In genomic region chr13:98436379-98436909, GRCh38 we compare ENCODE assay signal across 19 cellular contexts.
DNase-seq lines count a peak whose midpoint lies in the region; ATAC-seq and TF ChIP-seq lines count a peak whose summit lies in the region.
"Had no signal": no experiment of that assay in that cellular context is flagged by ENCODE, and none has a peak within 500 bp of the region (broad histone marks: within the 10 kb centered on the region; RNA-seq: fewer than 3 reads in every experiment).

No MANE protein-coding gene starts in this region.

- no peak overlapping the region for H3K18ac ChIP-seq in IMR-90 (ENCODE audit: low read depth, low read length)

- DNase-seq in G401 (ENCODE audit: low spot score) = peak; percentile 84
- DNase-seq in IMR-90 = no peak
- DNase-seq in cerebellum (ENCODE audit: low spot score) = peak; percentile 75
- peak; percentile 13 for DNase-seq in osteoblast (ENCODE audit: insufficient read length, low spot score, missing footprints)
- no peak for DNase-seq in A673 (ENCODE audit: low spot score)
- DNase-seq in germinal center (ENCODE audit: low spot score) = no peak
- DNase-seq: 8988T; Calu3; CD4-positive, alpha-beta memory T cell; COR-L47; DMS53; DND-41; GDM1; H7; HCEC 1CT had no signal

- H2AFZ ChIP-seq in IMR-90 (replicated peaks; ENCODE audit: low read length, poor library complexity) (no peak overlapping the region), osteoblast (ENCODE audit: low read length) (no peak overlapping the region)

- H2AK9ac ChIP-seq in IMR-90 (replicated peaks; ENCODE audit: low read depth, low read length, poor library complexity) = peak overlapping the region; percentile 29

- H4K8ac ChIP-seq in IMR-90 (ENCODE audit: low read depth in 2 of 2, low read length in 2 of 2) = no peak overlapping the region

- H2BK20ac ChIP-seq in IMR-90 (ENCODE audit: low read depth, low read length) = no peak overlapping the region

- H2BK120ac ChIP-seq in IMR-90 (ENCODE audit: low read depth, low read length) = no peak overlapping the region

- peaks cover 5% of the 10 kb centered on the region for H3K9me1 ChIP-seq in IMR-90 (ENCODE audit: insufficient read depth, low read length)

- H3K4me3 ChIP-seq in IMR-90 (ENCODE audit: insufficient read depth, low read depth, low read length) = no peak overlapping the region
- H3K4me3 ChIP-seq in osteoblast (ENCODE audit: insufficient read depth, low read length) = no peak overlapping the region
- H3K4me3 ChIP-seq in A673 (ENCODE audit: low read depth, low read length, poor library complexity, severe bottlenecking) = no peak overlapping the region
- H3K4me3 ChIP-seq: A549, GM12878 had no signal

- in situ Hi-C loops in G401 (cut with HindIII; ENCODE audit: low sequenced_read_pairs) (loop anchor here (25.0 kb wide), 1 partner anchor 226 kb away; no protein-coding TSS in a partner anchor), IMR-90 (cut with MboI; ENCODE audit: low sequenced_read_pairs) (loop anchor here (25.0 kb wide), 1 partner anchor 601 kb away; no protein-coding TSS in a partner anchor)

- H2BK15ac ChIP-seq in IMR-90 (ENCODE audit: low read depth, low read length) = no peak overlapping the region

- no peak for TF ChIP-seq CTCF in IMR-90 (conservative IDR thresholded peaks at IDR 0.05; ENCODE audit: low read depth, low read length)
- TF ChIP-seq CTCF in osteoblast (IDR thresholded peaks at IDR 0.05; ENCODE audit: extremely low read depth, low read depth, low read length) = no peak
- TF ChIP-seq CTCF in A673 (conservative IDR thresholded peaks at IDR 0.05; ENCODE audit: low read depth, low read length) = no peak

- WGBS in IMR-90 (ENCODE audit: extremely low coverage in 2 of 2, insufficient read length in 1 of 2), 2 experiments = 90% methylated on average over 6 of the region's 11 CpGs; no CpG with 5 or more reads in 1 of the 2 experiments

- CTCF ChIA-PET in IMR-90 (lab: Yijun Ruan, JAX) (no interaction called here), A673 (lab: Charles Lee) (no interaction called here)

- intact Hi-C loops in IMR-90 (cut with micrococcal nuclease) = no loop called here
- intact Hi-C loops in A673 (cut with micrococcal nuclease; ENCODE audit: unreplicated experiment) = loop anchor here (10.0 kb wide), 1 partner anchor 582 kb away; no protein-coding TSS in a partner anchor

- H3K79me2 ChIP-seq in osteoblast (ENCODE audit: insufficient read depth, low read length) = no peaks in the 10 kb centered on the region

- H4K5ac ChIP-seq in IMR-90 (ENCODE audit: low read depth, low read length) = no peak overlapping the region

- H3K56ac ChIP-seq in IMR-90 (ENCODE audit: extremely low read depth, insufficient read depth, low read length) = no peak overlapping the region

- BruUV-seq in IMR-90 (replicated peaks; lab: Mats Ljungman, UMichigan) (no TSS peak), A673 (replicated peaks; lab: Mats Ljungman, UMichigan) (no TSS peak)

- H3K4me1 ChIP-seq in IMR-90 (ENCODE audit: control insufficient read depth, insufficient read depth, low read length) (no peaks in the 10 kb centered on the region), osteoblast (ENCODE audit: insufficient read depth, low read length) (no peaks in the 10 kb centered on the region), A673 (ENCODE audit: insufficient read depth, low read length, poor library complexity, severe bottlenecking) (no peaks in the 10 kb centered on the region)
- H3K4me1 ChIP-seq: A549 had no signal

- H2BK5ac ChIP-seq in IMR-90 (ENCODE audit: low read depth, low read length, poor library complexity, severe bottlenecking) = no peak overlapping the region

- no peak overlapping the region for H4K91ac ChIP-seq in IMR-90 (ENCODE audit: insufficient read depth, low read depth, low read length)

- H3K9ac ChIP-seq in IMR-90 (ENCODE audit: low read depth, low read length) = no peak overlapping the region

- H3K27me3 ChIP-seq in IMR-90 (ENCODE audit: control insufficient read depth, insufficient read depth, low read length) = no peaks in the 10 kb centered on the region
- no peaks in the 10 kb centered on the region for H3K27me3 ChIP-seq in osteoblast (ENCODE audit: insufficient read depth, low read length)
- H3K27me3 ChIP-seq in A673 (replicated peaks; ENCODE audit: insufficient read depth, low read depth, low read length, poor library complexity) = no peaks in the 10 kb centered on the region

- peaks cover 4% of the 10 kb centered on the region; the same call in 1 of the 2 replicates for H4K20me1 ChIP-seq in IMR-90 (ENCODE audit: insufficient read depth, low read length)
- no peaks in the 10 kb centered on the region for H4K20me1 ChIP-seq in osteoblast (ENCODE audit: insufficient read depth, low read length)

- no peaks in the 10 kb centered on the region for H3K9me3 ChIP-seq in IMR-90 (ENCODE audit: control insufficient read depth, insufficient read depth, low read length)
- no peaks in the 10 kb centered on the region for H3K9me3 ChIP-seq in osteoblast (ENCODE audit: low read depth, low read length)
- H3K9me3 ChIP-seq in A673 (ENCODE audit: low read depth, low read length, poor library complexity, severe bottlenecking) = no peaks in the 10 kb centered on the region
- H3K9me3 ChIP-seq: A549 had no signal

- peaks cover 0 to 14% of the 10 kb centered on the region in 2 experiments; a peak in 1 of 4 replicates for H3K79me1 ChIP-seq in IMR-90 (ENCODE audit: low read depth in 1 of 2, low read length in 2 of 2)

- no peak overlapping the region; the same call in 1 of the 2 replicates for H2AK5ac ChIP-seq in IMR-90 (ENCODE audit: low read depth, low read length)

- H3K36me3 ChIP-seq in IMR-90 (ENCODE audit: control insufficient read depth, insufficient read depth, low read length) = peaks cover 83% of the 10 kb centered on the region
- H3K36me3 ChIP-seq in osteoblast (ENCODE audit: insufficient read depth, low read length) = peaks cover 51% of the 10 kb centered on the region
- H3K36me3 ChIP-seq in A673 (ENCODE audit: insufficient read depth, low read length, poor library complexity, severe bottlenecking) = peaks cover 10% of the 10 kb centered on the region

- TF ChIP-seq RAD21 in IMR-90 (IDR thresholded peaks at IDR 0.05; ENCODE audit: low read length) = no peak

- no peak for TF ChIP-seq POLR2A in IMR-90 (IDR thresholded peaks at IDR 0.05; ENCODE audit: low read depth, low read length)

- no peak overlapping the region for H3K27ac ChIP-seq in IMR-90 (ENCODE audit: insufficient read depth, low read length)
- H3K27ac ChIP-seq in osteoblast (ENCODE audit: low read depth, low read length) = no peak overlapping the region
- H3K27ac ChIP-seq in A673 (ENCODE audit: low read depth, low read length, poor library complexity, severe bottlenecking) = no peak overlapping the region
- H3K27ac ChIP-seq: A549 had no signal

- POLR2A ChIA-PET in IMR-90 (lab: Charles Lee; ENCODE audit: unreplicated experiment) (no interaction called here), A673 (lab: Charles Lee; ENCODE audit: low non-redundant PET) (no interaction called here)

- ATAC-seq in IMR-90 (ENCODE audit: low read depth) (no peak), HG03432 (IDR thresholded peaks at IDR 0.05; ENCODE audit: unreplicated experiment) (no peak), GM19328 (IDR thresholded peaks at IDR 0.05; ENCODE audit: unreplicated experiment) (no peak)
- ATAC-seq: A549, GM12878 had no signal

- no peak overlapping the region for H3K4ac ChIP-seq in IMR-90 (ENCODE audit: low read depth, low read length)

- H3K23ac ChIP-seq in IMR-90 (ENCODE audit: low read depth, low read length) = no peak overlapping the region

- dilution Hi-C loops in IMR-90 (cut with HindIII; ENCODE audit: low sequenced_read_pairs, unreplicated experiment) = no loop called here

- no peak overlapping the region for H3K14ac ChIP-seq in IMR-90 (replicated peaks; ENCODE audit: low read depth, low read length)

- H3K4me2 ChIP-seq in IMR-90 (ENCODE audit: low read depth, low read length) (no peak overlapping the region), osteoblast (ENCODE audit: insufficient read depth, low read length) (no peak overlapping the region)
- H3K4me2 ChIP-seq: A549 had no signal

TF ChIP-seq in IMR-90, 13 proteins besides CTCF, POLR2A, EP300 and RAD21:
- TF ChIP-seq FOS (IDR thresholded peaks at IDR 0.05; ENCODE audit: low read depth, low read length) (no peak), MAFK (IDR thresholded peaks at IDR 0.05; ENCODE audit: low read depth, low read length) (no peak), USF2 (IDR thresholded peaks at IDR 0.05; ENCODE audit: low read depth, low read length) (no peak), CEBPB (IDR thresholded peaks at IDR 0.05; ENCODE audit: low read depth, low read length) (no peak), MXI1 (IDR thresholded peaks at IDR 0.05; ENCODE audit: borderline replicate concordance, low read depth, low read length) (no peak), RFX5 (IDR thresholded peaks at IDR 0.05; ENCODE audit: low read depth, low read length) (no peak), ELK1 (IDR thresholded peaks at IDR 0.05; ENCODE audit: borderline replicate concordance, low read depth, low read length) (no peak)

Comparison
In these comparisons a context has a peak if more than half of its experiments do, and no peak if none do; other contexts are left out.
1. DNase-seq: peak in G401 (single experiment), cerebellum (single experiment) and osteoblast (single experiment); none in IMR-90 (single experiment), A673 (single experiment) and germinal center (single experiment).